Comparison of ENCODE assay signal across 8 cellular contexts in genomic region chr2:45567974-45568789, GRCh38. TPM values are rescaled to one million over a fixed set of nuclear protein-coding genes. Genes with fewer than 3 reads are reported as not detected.
DNase-seq lines count a peak whose midpoint lies in the region; ATAC-seq, FAIRE-seq and TF ChIP-seq lines count a peak whose summit lies in the region.

No MANE protein-coding gene starts in this region.

- H3K36me3 ChIP-seq in testis (ENCODE audit: low read depth, missing control alignments) = no peaks in the 10 kb centered on the region

- no peaks in the 10 kb centered on the region for H3K9me3 ChIP-seq in testis

- H3K4me3 Mint-ChIP-seq in mesothelial cell of epicardium = no peak overlapping the region

- TF ChIP-seq CTCF in GM10248 (IDR thresholded peaks at IDR 0.05; ENCODE audit: control extremely low read depth, extremely low read depth, low read depth, missing control alignments) (no peak), mesothelial cell of epicardium (IDR thresholded peaks at IDR 0.05; ENCODE audit: unreplicated experiment) (no peak), testis (IDR thresholded peaks at IDR 0.05) (no peak)

- no peak for TF ChIP-seq POLR2A in testis (IDR thresholded peaks at IDR 0.05)

- H3K27ac Mint-ChIP-seq in mesothelial cell of epicardium = peak overlapping the region; percentile 75

- H3K27me3 Mint-ChIP-seq in mesothelial cell of epicardium (ENCODE audit: low read depth) = no peaks in the 10 kb centered on the region

- intact Hi-C loops in testis (cut with DNase I; ENCODE audit: low total_unique reads) = no loop called here
- intact Hi-C loops in head of caudate nucleus (cut with DNase I) = no loop called here

- H3K4me1 ChIP-seq in testis = no peaks in the 10 kb centered on the region

- CTCF ChIA-PET in GM10248 (lab: Yijun Ruan, JAX) = interaction anchor here (1.0 to 2.0 kb wide), 7 partner anchors 9 to 31 kb away, joined by 3 to 6 read pairs (median 4); no protein-coding TSS in a partner anchor

- H3K27me3 ChIP-seq in testis = no peaks in the 10 kb centered on the region

- H3K27ac ChIP-seq in testis = peak overlapping the region in 1 of 2 donors; percentile 42

- POLR2A ChIA-PET in GM10248 (lab: Yijun Ruan, JAX) = no interaction called here

- DNase-seq in GM10248 (ENCODE audit: extremely low spot score) (peak; percentile 58), HTR-8/SVneo (ENCODE audit: insufficient read length, low spot score) (peak; percentile 20), amniotic epithelial cell (ENCODE audit: low read depth) (peak; percentile 13), mesothelial cell of epicardium (ENCODE audit: low spot score in 2 of 2, unreplicated experiment in 2 of 2) (no peak), testis (no peak), head of caudate nucleus (no peak), NCI-H2227 (lab: John Stamatoyannopoulos, UW; ENCODE audit: unreplicated experiment) (no peak)

- FAIRE-seq in HTR-8/SVneo (lab: Jason Lieb, UNC) = no peak

- H3K4me3 ChIP-seq in testis = no peak overlapping the region

- peaks cover 7% of the 10 kb centered on the region for H3K4me1 Mint-ChIP-seq in mesothelial cell of epicardium

- 73 to 78% methylated on average over 5 of the region's 5 CpGs for WGBS in testis, 2 donors

- H3K36me3 Mint-ChIP-seq in mesothelial cell of epicardium = peaks cover 24% of the 10 kb centered on the region

- peaks cover 15% of the 10 kb centered on the region for H3K9me3 Mint-ChIP-seq in mesothelial cell of epicardium

- peak; percentile 92 for ATAC-seq in GM21526 (IDR thresholded peaks at IDR 0.05; ENCODE audit: low FRiP score, unreplicated experiment)

RNA-seq across cellular contexts. Expression of gene SRBD1, which starts 42.9 kb away (rescaled TPM):
- 16.2 to 22.6 TPM (median 19.3 TPM) in 3 replicates for total RNA-seq in mesothelial cell of epicardium
- 10 to 100 TPM; 27.8 to 29.7 TPM for total RNA-seq in testis
- 9.0 TPM for polyA plus RNA-seq in testis (ENCODE audit: insufficient read depth, low read depth, low replicate concordance)

Comparison
In these comparisons a context has a peak if more than half of its experiments do, and no peak if none do; other contexts are left out.
1. DNase-seq: peak in GM10248 (single experiment), HTR-8/SVneo (single experiment) and amniotic epithelial cell (single experiment); none in mesothelial cell of epicardium (0 of 2), testis (single experiment), head of caudate nucleus (0 of 42) and NCI-H2227 (single experiment).